ENCODE assay signal across 1 cellular context in the genomic region with DNA sequence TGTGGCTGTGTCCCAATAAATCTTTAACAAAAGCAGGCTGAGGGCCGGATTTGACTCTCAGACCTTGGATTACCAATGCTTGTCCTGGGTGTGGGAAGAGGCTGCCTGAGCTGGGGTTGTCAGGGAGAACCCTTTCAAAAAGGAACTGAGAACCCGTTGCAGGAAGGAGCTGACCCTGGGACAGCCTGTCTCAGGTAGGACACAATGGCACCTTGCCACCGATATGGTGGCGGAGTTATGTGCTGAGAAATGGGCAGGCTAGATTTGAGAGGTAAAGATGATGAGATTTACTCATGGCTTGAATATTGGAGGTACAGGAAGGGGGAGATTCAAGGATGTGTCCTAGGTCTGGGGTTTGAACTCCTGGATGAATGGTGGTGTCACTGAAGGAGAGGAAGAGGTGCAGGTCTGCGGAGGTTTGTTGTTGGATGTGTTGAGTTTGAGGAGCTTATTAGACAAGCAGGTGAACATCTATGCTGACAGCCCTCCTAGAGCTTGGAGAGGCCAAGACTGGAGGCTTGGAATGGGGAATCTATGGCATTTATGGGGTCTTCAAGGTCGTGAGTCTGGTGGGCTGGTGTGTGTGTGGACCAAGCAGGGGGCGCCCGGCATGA.
TF ChIP-seq lines count a peak whose summit lies in the region.

No MANE protein-coding gene starts in this region.

TF ChIP-seq in WTC11, 78 proteins besides CTCF, POLR2A, EP300 and RAD21 (continued from another document):
- no peak for TF ChIP-seq RELA (CRISPR knock-in tag; IDR thresholded peaks at IDR 0.05; ENCODE audit: borderline replicate concordance)
- no peak for TF ChIP-seq ZNF232 (CRISPR knock-in tag; IDR thresholded peaks at IDR 0.05)
- TF ChIP-seq JUN (CRISPR knock-in tag; IDR thresholded peaks at IDR 0.05) = no peak
